Comparison of ENCODE assay signal across 12 cellular contexts in the genomic region with DNA sequence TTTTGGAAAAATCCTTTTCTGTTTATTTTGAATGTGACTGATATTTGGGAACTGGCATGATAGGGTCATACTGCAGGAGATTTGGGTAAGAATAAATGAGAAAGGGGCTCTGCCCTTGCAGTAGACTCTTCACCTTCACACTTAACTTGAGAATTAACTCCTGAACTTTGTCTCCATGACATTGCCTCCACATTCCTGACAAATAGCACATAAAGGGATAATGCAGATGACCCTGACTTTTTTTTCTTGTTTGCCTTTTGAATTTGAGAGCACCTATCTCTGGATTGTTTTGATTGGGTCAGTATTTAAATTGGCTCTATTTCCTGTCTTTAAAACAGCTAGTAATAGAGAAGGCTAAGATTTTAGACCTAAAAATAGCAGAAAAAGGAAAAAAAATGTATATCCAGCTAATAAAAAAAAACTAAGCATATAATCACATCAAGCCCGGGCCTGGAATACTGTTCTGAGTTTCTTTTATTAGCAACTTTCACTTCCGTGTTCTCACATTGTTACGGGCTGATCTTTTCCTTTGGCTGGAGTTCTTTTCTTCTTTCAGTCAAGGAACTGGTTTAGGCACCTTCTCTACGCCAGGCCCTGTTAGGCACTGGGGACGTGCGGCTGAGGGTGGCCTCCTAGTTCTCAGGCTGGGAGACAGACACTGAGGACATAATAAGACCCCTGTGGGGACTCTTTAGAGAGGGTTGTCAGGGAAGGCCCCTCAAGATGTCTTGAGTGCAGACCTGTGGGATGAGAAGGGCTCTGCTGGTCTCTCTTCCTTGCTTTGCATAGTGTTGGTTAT. TPM values are rescaled to one million over a fixed set of nuclear protein-coding genes. Genes with fewer than 3 reads are reported as not detected.
DNase-seq lines count a peak whose midpoint lies in the region; TF ChIP-seq lines count a peak whose summit lies in the region.
"Had no signal": no experiment of that assay in that cellular context is flagged by ENCODE, and none has a peak within 500 bp of the region (broad histone marks: within the 10 kb centered on the region; RNA-seq: fewer than 3 reads in every experiment).

No MANE protein-coding gene starts in this region.

- peak; percentile 19 for DNase-seq in EL
- DNase-seq in adipocyte (ENCODE audit: low read depth) = no peak
- no peak for DNase-seq in right atrium auricular region (ENCODE audit: low spot score)
- no peak for DNase-seq in progenitor cell of endocrine pancreas (ENCODE audit: low spot score, unreplicated experiment)
- DNase-seq in 8988T = no peak
- no peak for DNase-seq in Kasumi-1 (lab: John Stamatoyannopoulos, UW)
- no peak for DNase-seq in activated gamma-delta T cell treated with Interleukin-2 at 50 U/mL for 16 hours
- no peak for DNase-seq in substantia nigra (lab: John Stamatoyannopoulos, UW)
- DNase-seq: activated effector memory CD4-positive, alpha-beta T cell treated with anti-CD3 and anti-CD28 coated beads, Interleukin-2, amount 50 U/mL, for 16 hours; CD8-positive, alpha-beta T cell; NK-92 treated with Interleukin-12 subunit alpha and Interleukin-12 subunit beta, amount 100 ng/mL, for 24 hours; stimulated activated naive CD8-positive, alpha-beta T cell treated with anti-CD3 and anti-CD28 coated beads, Interleukin-15, Interleukin-2, amounts not matched to agents 100 U/mL and 50 U/mL, for 24 hours had no signal

- no peaks in the 10 kb centered on the region for H3K36me3 ChIP-seq in adipocyte (ENCODE audit: control insufficient read depth, insufficient read depth, low read length, severe bottlenecking)
- H3K36me3 ChIP-seq in right atrium auricular region = no peaks in the 10 kb centered on the region

- peaks cover 28% of the 10 kb centered on the region for H3K4me1 ChIP-seq in adipocyte (ENCODE audit: control insufficient read depth, insufficient read depth, low read length)
- peaks cover 0 to 16% of the 10 kb centered on the region in 2 donors for H3K4me1 ChIP-seq in right atrium auricular region

- H3K27me3 Mint-ChIP-seq in progenitor cell of endocrine pancreas = no peaks in the 10 kb centered on the region

- H3K4me1 Mint-ChIP-seq in progenitor cell of endocrine pancreas (ENCODE audit: low read depth) = peaks cover 4% of the 10 kb centered on the region

- H3K4me3 ChIP-seq in adipocyte (ENCODE audit: low read length) (peak overlapping the region; percentile 45), right atrium auricular region (no peak overlapping the region)

- no peaks in the 10 kb centered on the region for H3K9me3 Mint-ChIP-seq in progenitor cell of endocrine pancreas (ENCODE audit: low read depth)
- H3K9me3 Mint-ChIP-seq: CD8-positive, alpha-beta T cell had no signal

- no peak overlapping the region for H3K4me3 Mint-ChIP-seq in progenitor cell of endocrine pancreas (ENCODE audit: low read depth)
- H3K4me3 Mint-ChIP-seq: CD8-positive, alpha-beta T cell had no signal

- H3K27me3 ChIP-seq in adipocyte (replicated peaks; ENCODE audit: control insufficient read depth, insufficient read depth, low read length) (no peaks in the 10 kb centered on the region), right atrium auricular region (no peaks in the 10 kb centered on the region)

- peak overlapping the region; percentile 72 for H3K9ac ChIP-seq in adipocyte (ENCODE audit: low read length)

- H3K27ac Mint-ChIP-seq in progenitor cell of endocrine pancreas = peak overlapping the region; percentile 26
- H3K27ac Mint-ChIP-seq: CD8-positive, alpha-beta T cell had no signal

- H3K36me3 Mint-ChIP-seq in progenitor cell of endocrine pancreas (ENCODE audit: insufficient read depth) = no peaks in the 10 kb centered on the region
- H3K36me3 Mint-ChIP-seq: CD8-positive, alpha-beta T cell had no signal

- no peak for TF ChIP-seq CTCF in right atrium auricular region (IDR thresholded peaks at IDR 0.05)
- no peak for TF ChIP-seq CTCF in progenitor cell of endocrine pancreas (IDR thresholded peaks at IDR 0.05; ENCODE audit: unreplicated experiment)

- peak overlapping the region; percentile 47 to 62 for H3K27ac ChIP-seq in right atrium auricular region
- no peak overlapping the region for H3K27ac ChIP-seq in substantia nigra (ENCODE audit: low read depth, low read length, poor library complexity, severe bottlenecking)

- no peaks in the 10 kb centered on the region for H3K9me3 ChIP-seq in adipocyte (ENCODE audit: control insufficient read depth, low read length)
- no peaks in the 10 kb centered on the region for H3K9me3 ChIP-seq in right atrium auricular region

RNA-seq across cellular contexts. Expression of a gene that starts 53.1 kb away (rescaled TPM):
- total RNA-seq in right atrium auricular region = 1 to 10 TPM; 5.9 to 9.3 TPM
- total RNA-seq in progenitor cell of endocrine pancreas = 19.9 and 25.3 TPM in 2 replicates
